ENCODE assay signal across 30 cellular contexts in genomic region chr1:229141701-229142377, GRCh38.
"Had no signal": no experiment of that assay in that cellular context is flagged by ENCODE, and none has a peak within 500 bp of the region (broad histone marks: within the 10 kb centered on the region; RNA-seq: fewer than 3 reads in every experiment).

No MANE protein-coding gene starts in this region.

- H3K4me1 ChIP-seq: ascending aorta had no signal

- FAIRE-seq: TTC549 had no signal

- DNase-seq: activated CD4-positive, alpha-beta T cell treated with anti-CD3 and anti-CD28 coated beads for 36 hours; activated CD4-positive, alpha-beta T cell treated with anti-CD3 and anti-CD28 coated beads, Interleukin-2, amount 10 ng/mL, durations not matched to agents 7 days and 5 days; activated CD4-positive, alpha-beta T cell treated with anti-CD3 and anti-CD28 coated beads, Interleukin-2, amount 50 U/mL, for 48 hours; activated CD8-positive, alpha-beta T cell treated with anti-CD3 and anti-CD28 coated beads, Interleukin-2, amount 10 ng/mL, durations not matched to agents 7 days and 5 days; activated effector memory CD4-positive, alpha-beta T cell treated with Interleukin-2 at 50 U/mL for 16 hours; activated naive CD4-positive, alpha-beta T cell treated with anti-CD3 and anti-CD28 coated beads, Interleukin-2, amount 50 U/mL, for 16 hours; activated naive CD8-positive, alpha-beta T cell treated with anti-CD3 and anti-CD28 coated beads for 36 hours; activated T-cell treated with anti-CD3 and anti-CD28 coated beads, Interleukin-2, amount 50 U/mL, for 24 hours; amygdala; NCI-H1092 treated with DMSO at 0.1 percent for 48 hours; NCI-H1417; NCI-H187 treated with DMSO at 0.1 percent for 48 hours; NCI-H2081; NCI-H2171 treated with DMSO at 0.1 percent for 48 hours; NCI-H2227 treated with DMSO at 0.1 percent for 48 hours; NCI-H446; NCI-H510A treated with DMSO at 0.1 percent for 48 hours; NCI-H526 treated with DMSO at 0.1 percent for 48 hours; NCI-H774; SHP77; SJCRH30; SK-N-SH had no signal

- H3K4me3 Mint-ChIP-seq: activated CD4-positive, alpha-beta T cell treated with anti-CD3 and anti-CD28 coated beads for 36 hours; activated CD4-positive, alpha-beta T cell treated with anti-CD3 and anti-CD28 coated beads, Interleukin-2, amount 10 ng/mL, durations not matched to agents 7 days and 5 days; activated CD8-positive, alpha-beta T cell treated with anti-CD3 and anti-CD28 coated beads, Interleukin-2, amount 10 ng/mL, durations not matched to agents 7 days and 5 days; activated naive CD8-positive, alpha-beta T cell treated with anti-CD3 and anti-CD28 coated beads for 36 hours; activated T-cell treated with anti-CD3 and anti-CD28 coated beads, Interleukin-2, amount 50 U/mL, for 24 hours; activated T-helper 1 cell treated with anti-CD3 and anti-CD28 coated beads, Interleukin-12 subunit alpha, Interleukin-12 subunit beta, Interleukin-2, Interleukin-4 antibody, amounts not matched to agents 30 ng/mL and 10 ng/mL and 1 ng/mL, durations not matched to agents 14 hours and 24 hours and 36 hours; T-helper 1 cell treated with Interleukin-12 subunit alpha and Interleukin-12 subunit beta and Interleukin-4 antibody, amounts not matched to agents 30 μg/mL and 1 μg/mL, for 36 hours; T-helper 2 cell treated with Interferon-gamma antibody and Interleukin-4, amounts not matched to agents 5 μg/mL and 100 μg/mL, for 36 hours; WTC11 had no signal

- H3K9ac ChIP-seq: SK-N-SH had no signal

- H3K4me2 ChIP-seq: SK-N-SH had no signal

- H3K27me3 ChIP-seq: ascending aorta, SJCRH30 had no signal

- H3K36me3 ChIP-seq: ascending aorta, SJCRH30 had no signal

- H3K9me3 ChIP-seq: ascending aorta, SJCRH30, SK-N-SH had no signal

- H3K27ac Mint-ChIP-seq: activated CD4-positive, alpha-beta T cell treated with anti-CD3 and anti-CD28 coated beads for 36 hours; activated CD4-positive, alpha-beta T cell treated with anti-CD3 and anti-CD28 coated beads, Interleukin-2, amount 10 ng/mL, durations not matched to agents 7 days and 5 days; activated CD8-positive, alpha-beta T cell treated with anti-CD3 and anti-CD28 coated beads, Interleukin-2, amount 10 ng/mL, durations not matched to agents 7 days and 5 days; activated naive CD8-positive, alpha-beta T cell treated with anti-CD3 and anti-CD28 coated beads for 36 hours; activated T-cell treated with anti-CD3 and anti-CD28 coated beads, Interleukin-2, amount 50 U/mL, for 24 hours; activated T-helper 1 cell treated with anti-CD3 and anti-CD28 coated beads, Interleukin-12 subunit alpha, Interleukin-12 subunit beta, Interleukin-2, Interleukin-4 antibody, amounts not matched to agents 30 ng/mL and 10 ng/mL and 1 ng/mL, durations not matched to agents 14 hours and 24 hours and 36 hours; T-helper 1 cell treated with Interleukin-12 subunit alpha and Interleukin-12 subunit beta and Interleukin-4 antibody, amounts not matched to agents 30 μg/mL and 1 μg/mL, for 36 hours; T-helper 2 cell treated with Interferon-gamma antibody and Interleukin-4, amounts not matched to agents 5 μg/mL and 100 μg/mL, for 36 hours; WTC11 had no signal

- ATAC-seq: activated CD4-positive, alpha-beta T cell treated with anti-CD3 and anti-CD28 coated beads for 36 hours; activated CD4-positive, CD25-positive, alpha-beta regulatory T cell treated with anti-CD3 and anti-CD28 coated beads, Interleukin-2, amount 50 U/mL, for 24 hours; activated CD8-positive, alpha-beta T cell treated with anti-CD3 and anti-CD28 coated beads, Interleukin-2, amount 10 ng/mL, durations not matched to agents 7 days and 5 days; Panc1; WTC11 had no signal

- H3K9me3 Mint-ChIP-seq: activated CD4-positive, alpha-beta T cell treated with anti-CD3 and anti-CD28 coated beads, Interleukin-2, amount 10 ng/mL, durations not matched to agents 7 days and 5 days; activated naive CD8-positive, alpha-beta T cell treated with anti-CD3 and anti-CD28 coated beads for 36 hours; activated T-cell treated with anti-CD3 and anti-CD28 coated beads, Interleukin-2, amount 50 U/mL, for 24 hours; activated T-helper 1 cell treated with anti-CD3 and anti-CD28 coated beads, Interleukin-12 subunit alpha, Interleukin-12 subunit beta, Interleukin-2, Interleukin-4 antibody, amounts not matched to agents 30 ng/mL and 10 ng/mL and 1 ng/mL, durations not matched to agents 14 hours and 24 hours and 36 hours; T-helper 1 cell treated with Interleukin-12 subunit alpha and Interleukin-12 subunit beta and Interleukin-4 antibody, amounts not matched to agents 30 μg/mL and 1 μg/mL, for 36 hours; T-helper 2 cell treated with Interferon-gamma antibody and Interleukin-4, amounts not matched to agents 5 μg/mL and 100 μg/mL, for 36 hours had no signal

- H3K4me3 ChIP-seq: ascending aorta, SJCRH30 had no signal

- H3K9me2 ChIP-seq: SK-N-SH had no signal

- H3K27me3 Mint-ChIP-seq: activated CD4-positive, alpha-beta T cell treated with anti-CD3 and anti-CD28 coated beads for 36 hours; activated CD4-positive, alpha-beta T cell treated with anti-CD3 and anti-CD28 coated beads, Interleukin-2, amount 10 ng/mL, durations not matched to agents 7 days and 5 days had no signal

- H3K36me3 Mint-ChIP-seq: activated naive CD8-positive, alpha-beta T cell treated with anti-CD3 and anti-CD28 coated beads for 36 hours; WTC11 had no signal
